In the genomic region with DNA sequence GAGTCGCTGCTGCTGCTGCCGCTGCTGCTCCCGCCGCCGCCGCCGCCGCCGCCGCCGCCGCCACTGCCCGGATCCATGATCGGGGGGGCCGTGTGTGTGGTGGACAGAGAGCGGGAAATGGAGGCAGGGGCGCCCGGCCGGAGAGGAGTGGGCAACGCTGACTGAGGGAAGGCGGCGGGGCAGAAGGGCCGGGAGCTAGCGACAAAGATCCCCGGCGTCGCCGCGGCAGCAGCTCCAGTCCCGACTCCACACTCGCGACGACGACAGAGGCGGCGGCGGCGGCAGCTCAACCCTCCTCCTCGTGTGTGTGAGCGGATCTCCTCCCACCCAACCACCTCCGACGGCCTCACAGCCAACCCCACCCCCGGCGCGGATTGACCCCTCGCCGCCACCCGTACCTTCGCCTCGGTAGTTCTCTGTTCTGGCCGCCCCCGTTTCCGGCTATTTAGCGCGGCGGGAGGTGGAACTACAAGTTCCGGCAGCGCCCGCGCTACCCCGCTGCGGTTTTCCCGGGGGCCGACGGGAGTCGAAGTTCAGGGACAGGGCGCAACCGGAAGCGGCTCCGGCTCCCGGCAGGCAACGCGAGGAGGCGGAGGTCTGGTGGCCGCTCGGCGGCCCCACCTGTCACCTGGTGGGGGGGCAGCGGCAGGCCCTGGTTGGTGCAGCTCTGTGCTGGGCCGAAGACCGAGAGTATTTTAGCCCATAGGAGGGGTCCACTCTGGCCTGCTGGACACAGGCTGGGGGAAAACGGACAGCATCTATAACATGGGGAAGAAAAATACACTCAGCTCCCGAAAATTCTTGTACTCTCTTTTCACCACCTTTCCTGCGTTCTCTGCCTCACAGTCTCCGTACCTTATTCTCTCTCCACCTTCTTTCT, we compare ENCODE assay signal across 8 cellular contexts. TPM values are rescaled to one million over a fixed set of nuclear protein-coding genes. Genes with fewer than 3 reads are reported as not detected.
DNase-seq lines count a peak whose midpoint lies in the region; ATAC-seq and TF ChIP-seq lines count a peak whose summit lies in the region.

A gene (minus strand): TSS at position 313 of the 880 bp plus-strand sequence. CDS start 236 bp downstream, at position 77.

- peaks cover 3% of the 10 kb centered on the region for H3F3A ChIP-seq in PC-3 (ENCODE audit: low read length, unreplicated experiment)

- peaks cover 48% of the 10 kb centered on the region for H3K79me2 ChIP-seq in PC-3 (ENCODE audit: low read length)

- H3K36me3 ChIP-seq in PC-3 (ENCODE audit: low read depth, low read length), result no peaks in the 10 kb centered on the region

- H3K27me3 ChIP-seq in PC-3 (ENCODE audit: low read length), result no peaks in the 10 kb centered on the region

- TF ChIP-seq EP300 in Ishikawa (IDR thresholded peaks at IDR 0.05; ENCODE audit: borderline replicate concordance), result peak; percentile 41; the same call in 1 of the 2 replicates

- H3K4me1 ChIP-seq in PC-3 (ENCODE audit: insufficient read depth, low read length), result peaks cover 23% of the 10 kb centered on the region

- ATAC-seq in GM21529 (IDR thresholded peaks at IDR 0.05; ENCODE audit: unreplicated experiment), result peak; percentile 82
- peak; percentile 85 for ATAC-seq in PC-3

- H4K20me1 ChIP-seq in PC-3 (ENCODE audit: low read length), result peaks cover 30% of the 10 kb centered on the region

- no TSS peak for BruUV-seq in PC-3 (replicated peaks; lab: Mats Ljungman, UMichigan)

- CTCF ChIA-PET in PC-3 (lab: Charles Lee), result interaction anchor here (1.2 kb wide), 2 partner anchors 119 to 152 kb away, joined by 3 to 5 read pairs; a partner anchor contains a TSS

- TF ChIP-seq CTCF in PC-3 (conservative IDR thresholded peaks at IDR 0.05; ENCODE audit: low read depth, low read length), result no peak

- peak within 1 kb of the TSS; percentile 87 for H2AFZ ChIP-seq in PC-3 (ENCODE audit: low read length)

- peak; percentile 97 for DNase-seq in DMS153 treated with DMSO at 0.1 percent for 48 hours (lab: John Stamatoyannopoulos, UW; ENCODE audit: unreplicated experiment)
- peak; percentile 96 for DNase-seq in PC-3
- peak; percentile 99 for DNase-seq in activated T-cell treated with anti-CD3 and anti-CD28 coated beads for 48 hours (ENCODE audit: low read depth)
- peak; percentile 92 for DNase-seq in epithelial cell of prostate (ENCODE audit: low read depth, low spot score)
- DNase-seq in mucosa of gallbladder (ENCODE audit: low spot score), result peak; percentile 98
- peak; percentile 99 for DNase-seq in stimulated activated CD8-positive, alpha-beta memory T cell treated with anti-CD3 and anti-CD28 coated beads, Interleukin-4, amount 100 ng/mL, for 4 hours (ENCODE audit: low read depth in 2 of 2, low spot score in 1 of 2)

- no peaks in the 10 kb centered on the region for H3K9me2 ChIP-seq in PC-3 (replicated peaks; ENCODE audit: low read length)

- intact Hi-C loops in PC-3 (cut with micrococcal nuclease), result loop anchor here (1.0 to 10.0 kb wide), 2 partner anchors 60 to 61 kb away; a partner anchor contains a TSS

- H3K27ac ChIP-seq in PC-3 (ENCODE audit: low read length) (peak within 1 kb of the TSS; percentile 97), epithelial cell of prostate (peak within 1 kb of the TSS; percentile 96)

- H3K4me3 ChIP-seq in PC-3 (ENCODE audit: low read length), result peak within 1 kb of the TSS; percentile 79

- H3K9ac ChIP-seq in PC-3 (ENCODE audit: low read length), result peak within 1 kb of the TSS; percentile 94

- POLR2A ChIA-PET in PC-3 (lab: Charles Lee; ENCODE audit: unreplicated experiment), result no interaction called here

- peak within 1 kb of the TSS; percentile 95 for H3K4me2 ChIP-seq in PC-3 (ENCODE audit: low read length)

- no peak for TF ChIP-seq RAD21 in Ishikawa (IDR thresholded peaks at IDR 0.05; ENCODE audit: low read depth)

- no peaks in the 10 kb centered on the region for H3K9me3 ChIP-seq in PC-3 (ENCODE audit: low read length)

TF ChIP-seq in Ishikawa, 13 proteins besides CTCF, POLR2A, EP300 and RAD21:
- TF ChIP-seq, protein P1, sequence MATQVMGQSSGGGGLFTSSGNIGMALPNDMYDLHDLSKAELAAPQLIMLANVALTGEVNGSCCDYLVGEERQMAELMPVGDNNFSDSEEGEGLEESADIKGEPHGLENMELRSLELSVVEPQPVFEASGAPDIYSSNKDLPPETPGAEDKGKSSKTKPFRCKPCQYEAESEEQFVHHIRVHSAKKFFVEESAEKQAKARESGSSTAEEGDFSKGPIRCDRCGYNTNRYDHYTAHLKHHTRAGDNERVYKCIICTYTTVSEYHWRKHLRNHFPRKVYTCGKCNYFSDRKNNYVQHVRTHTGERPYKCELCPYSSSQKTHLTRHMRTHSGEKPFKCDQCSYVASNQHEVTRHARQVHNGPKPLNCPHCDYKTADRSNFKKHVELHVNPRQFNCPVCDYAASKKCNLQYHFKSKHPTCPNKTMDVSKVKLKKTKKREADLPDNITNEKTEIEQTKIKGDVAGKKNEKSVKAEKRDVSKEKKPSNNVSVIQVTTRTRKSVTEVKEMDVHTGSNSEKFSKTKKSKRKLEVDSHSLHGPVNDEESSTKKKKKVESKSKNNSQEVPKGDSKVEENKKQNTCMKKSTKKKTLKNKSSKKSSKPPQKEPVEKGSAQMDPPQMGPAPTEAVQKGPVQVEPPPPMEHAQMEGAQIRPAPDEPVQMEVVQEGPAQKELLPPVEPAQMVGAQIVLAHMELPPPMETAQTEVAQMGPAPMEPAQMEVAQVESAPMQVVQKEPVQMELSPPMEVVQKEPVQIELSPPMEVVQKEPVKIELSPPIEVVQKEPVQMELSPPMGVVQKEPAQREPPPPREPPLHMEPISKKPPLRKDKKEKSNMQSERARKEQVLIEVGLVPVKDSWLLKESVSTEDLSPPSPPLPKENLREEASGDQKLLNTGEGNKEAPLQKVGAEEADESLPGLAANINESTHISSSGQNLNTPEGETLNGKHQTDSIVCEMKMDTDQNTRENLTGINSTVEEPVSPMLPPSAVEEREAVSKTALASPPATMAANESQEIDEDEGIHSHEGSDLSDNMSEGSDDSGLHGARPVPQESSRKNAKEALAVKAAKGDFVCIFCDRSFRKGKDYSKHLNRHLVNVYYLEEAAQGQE (IDR thresholded peaks at IDR 0.05; ENCODE audit: low read depth), result no peak
- TF ChIP-seq, protein P2, sequence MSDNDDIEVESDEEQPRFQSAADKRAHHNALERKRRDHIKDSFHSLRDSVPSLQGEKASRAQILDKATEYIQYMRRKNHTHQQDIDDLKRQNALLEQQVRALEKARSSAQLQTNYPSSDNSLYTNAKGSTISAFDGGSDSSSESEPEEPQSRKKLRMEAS (IDR thresholded peaks at IDR 0.05), result peak; percentile 89
- peak; percentile 49; the same call in 1 of the 2 replicates for TF ChIP-seq YY1 (IDR thresholded peaks at IDR 0.05; ENCODE audit: low read depth)
- TF ChIP-seq ZBTB7A (IDR thresholded peaks at IDR 0.05; ENCODE audit: low read depth), result peak; percentile 33; the same call in 1 of the 2 replicates
- TF ChIP-seq CEBPB (IDR thresholded peaks at IDR 0.05), result no peak
- 0 out of 2 replicates have a peak, but pooled peaks have one; percentile 2 for TF ChIP-seq TEAD4 (IDR thresholded peaks at IDR 0.05)
- TF ChIP-seq TCF12 (IDR thresholded peaks at IDR 0.05; ENCODE audit: low read depth), result peak; percentile 88
- TF ChIP-seq, protein P3, sequence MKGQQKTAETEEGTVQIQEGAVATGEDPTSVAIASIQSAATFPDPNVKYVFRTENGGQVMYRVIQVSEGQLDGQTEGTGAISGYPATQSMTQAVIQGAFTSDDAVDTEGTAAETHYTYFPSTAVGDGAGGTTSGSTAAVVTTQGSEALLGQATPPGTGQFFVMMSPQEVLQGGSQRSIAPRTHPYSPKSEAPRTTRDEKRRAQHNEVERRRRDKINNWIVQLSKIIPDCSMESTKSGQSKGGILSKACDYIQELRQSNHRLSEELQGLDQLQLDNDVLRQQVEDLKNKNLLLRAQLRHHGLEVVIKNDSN (IDR thresholded peaks at IDR 0.05), result peak; percentile 55; the same call in 1 of the 2 replicates
- TF ChIP-seq NFIC (IDR thresholded peaks at IDR 0.05), result no peak; the same call in 1 of the 2 replicates
- TF ChIP-seq TAF1 (IDR thresholded peaks at IDR 0.05; ENCODE audit: low read depth), result peak; percentile 64
- peak; percentile 64 for TF ChIP-seq CREB1 (IDR thresholded peaks at IDR 0.05; ENCODE audit: low read depth)
- TF ChIP-seq EGR1 (IDR thresholded peaks at IDR 0.05), result peak; percentile 70
- TF ChIP-seq FOXM1 (IDR thresholded peaks at IDR 0.05; ENCODE audit: borderline replicate concordance, low read depth), result 0 out of 2 replicates have a peak, but pooled peaks have one; percentile 25

RNA-seq across cellular contexts. Expression of the gene that starts here (rescaled TPM):
- 67.9 and 84.0 TPM in 2 replicates for total RNA-seq in PC-3 (2014; rRNA removed)
- 73.5 TPM for total RNA-seq in mucosa of gallbladder

Comparison
In these comparisons a context has a peak if more than half of its experiments do, and no peak if none do; other contexts are left out.
1. Peak in every context shown above with its lines: DNase-seq, ATAC-seq, H3K4me3 ChIP-seq and H3K27ac ChIP-seq.